In genomic region chr3:196207159-196207832, GRCh38 we compare ENCODE assay signal across 9 cellular contexts. TPM values are rescaled to one million over a fixed set of nuclear protein-coding genes. Genes with fewer than 3 reads are reported as not detected.
DNase-seq lines count a peak whose midpoint lies in the region; ATAC-seq and TF ChIP-seq lines count a peak whose summit lies in the region.
"Had no signal": no experiment of that assay in that cellular context is flagged by ENCODE, and none has a peak within 500 bp of the region (broad histone marks: within the 10 kb centered on the region; RNA-seq: fewer than 3 reads in every experiment).

No MANE protein-coding gene starts in this region.

- in situ Hi-C loops in GM13977 (cut with MboI; ENCODE audit: low pct_unique_long_range_greater_than_20kb, low sequenced_read_pairs, unreplicated experiment), result no loop called here

- CTCF ChIA-PET in activated B cell treated with CpG ODN at 0.5 μM for 24 hours (lab: Charles Lee), result interaction anchor here (2.9 kb wide), 1 partner anchor 134 kb away, joined by 12 read pairs; no protein-coding TSS in a partner anchor

- POLR2A ChIA-PET in activated B cell treated with CpG ODN at 0.5 μM for 24 hours (lab: Charles Lee), result interaction anchor here (1.0 kb wide), 1 partner anchor 12 kb away, joined by 3 read pairs; no protein-coding TSS in a partner anchor

- H3K9me3 ChIP-seq in prostate gland (no peaks in the 10 kb centered on the region), vagina (no peaks in the 10 kb centered on the region)

- H3K36me3 ChIP-seq in prostate gland (no peaks in the 10 kb centered on the region), vagina (no peaks in the 10 kb centered on the region)

- no peaks in the 10 kb centered on the region for H3K27me3 ChIP-seq in prostate gland (replicated peaks; ENCODE audit: insufficient read depth)
- H3K27me3 ChIP-seq in vagina, result no peaks in the 10 kb centered on the region

- H3K27ac ChIP-seq in prostate gland (no peak overlapping the region), vagina (no peak overlapping the region)
- H3K27ac ChIP-seq: skin epidermis had no signal

- WGBS in prostate gland, result 26% methylated on average over 30 of the region's 70 CpGs

- H3K4me1 Mint-ChIP-seq in activated B cell treated with CpG ODN at 0.5 μM for 24 hours, result peaks cover 50% of the 10 kb centered on the region

- peak overlapping the region; percentile 54 for H3K4me3 ChIP-seq in fibroblast of pulmonary artery (replicated peaks; ENCODE audit: low read depth, low read length)
- peak overlapping the region; percentile 10 to 16 for H3K4me3 ChIP-seq in prostate gland
- H3K4me3 ChIP-seq in vagina, result peak overlapping the region in 1 of 2 donors; percentile 28

- intact Hi-C loops in activated B cell treated with CpG ODN at 0.5 μM for 24 hours (cut with micrococcal nuclease), result no loop called here
- intact Hi-C loops in prostate gland (cut with DNase I), result no loop called here
- intact Hi-C loops in vagina (cut with DNase I), result no loop called here

- H3K27ac Mint-ChIP-seq in activated B cell treated with CpG ODN at 0.5 μM for 24 hours, result no peak overlapping the region

- H3K36me3 Mint-ChIP-seq in activated B cell treated with CpG ODN at 0.5 μM for 24 hours (ENCODE audit: low read depth), result no peaks in the 10 kb centered on the region

- H3K4me3 Mint-ChIP-seq in activated B cell treated with CpG ODN at 0.5 μM for 24 hours, result peak overlapping the region; percentile 85

- DNase-seq in GM13977 (ENCODE audit: low spot score), result peak; percentile 64
- DNase-seq in activated B cell treated with CpG ODN at 0.5 μM for 24 hours, result peak; percentile 43
- DNase-seq in fibroblast of pulmonary artery (ENCODE audit: low read depth), result no peak
- no peak for DNase-seq in prostate gland (ENCODE audit: low spot score)
- no peak for DNase-seq in middle frontal gyrus (ENCODE audit: extremely low spot score, low spot score)
- DNase-seq in mesenteric fat pad (ENCODE audit: low spot score), result no peak
- DNase-seq in vagina (ENCODE audit: extremely low spot score in 2 of 2), result no peak

- no peaks in the 10 kb centered on the region for H3K27me3 Mint-ChIP-seq in activated B cell treated with CpG ODN at 0.5 μM for 24 hours

- peaks cover 2% of the 10 kb centered on the region for H3K9me3 Mint-ChIP-seq in activated B cell treated with CpG ODN at 0.5 μM for 24 hours

- ATAC-seq in activated B cell treated with CpG ODN at 0.5 μM for 24 hours (ENCODE audit: low read depth) (peak; percentile 48), HG03432 (IDR thresholded peaks at IDR 0.05; ENCODE audit: unreplicated experiment) (no peak)

- TF ChIP-seq POLR2A in prostate gland (IDR thresholded peaks at IDR 0.05) (no peak), vagina (IDR thresholded peaks at IDR 0.05) (no peak)

- no peaks in the 10 kb centered on the region for H3K4me1 ChIP-seq in prostate gland (replicated peaks)
- H3K4me1 ChIP-seq in vagina, result peaks cover 5% of the 10 kb centered on the region

- TF ChIP-seq CTCF in GM13977 (IDR thresholded peaks at IDR 0.05; ENCODE audit: extremely low read depth, insufficient read depth, missing control alignments) (no peak), activated B cell treated with CpG ODN at 0.5 μM for 24 hours (IDR thresholded peaks at IDR 0.05) (no peak), fibroblast of pulmonary artery (IDR thresholded peaks at IDR 0.05; ENCODE audit: low read length, missing control alignments) (no peak), prostate gland (IDR thresholded peaks at IDR 0.05) (no peak), vagina (IDR thresholded peaks at IDR 0.05) (no peak)

RNA-seq across cellular contexts. Expression of gene ZDHHC19, which starts 3.9 kb away (rescaled TPM):
- total RNA-seq in activated B cell treated with CpG ODN at 0.5 μM for 24 hours (0.31 TPM in 1 of 2 replicates, not detected in the other), prostate gland (1 to 10 TPM in 1 of 2 donors, not detected in 1; 3.9 TPM), mesenteric fat pad (2.8 TPM), vagina (not detected)

RNA-seq across cellular contexts. Expression of gene SLC51A, which starts 9.0 kb away (rescaled TPM):
- total RNA-seq in activated B cell treated with CpG ODN at 0.5 μM for 24 hours (not detected in 2 replicates), prostate gland (10 to 100 TPM in 1 of 2 donors, under 1 TPM in 1; 0.55 to 32.1 TPM), mesenteric fat pad (1.3 TPM), vagina (1.2 TPM)

Comparison
In these comparisons a context has a peak if more than half of its experiments do, and no peak if none do; other contexts are left out.
1. DNase-seq: peak in GM13977 (single experiment) and activated B cell treated with CpG ODN at 0.5 μM for 24 hours (single experiment); none in fibroblast of pulmonary artery (single experiment), prostate gland (single experiment), middle frontal gyrus (single experiment), mesenteric fat pad (single experiment) and vagina (0 of 2).